Comparison of ENCODE assay signal across 19 cellular contexts in the genomic region with DNA sequence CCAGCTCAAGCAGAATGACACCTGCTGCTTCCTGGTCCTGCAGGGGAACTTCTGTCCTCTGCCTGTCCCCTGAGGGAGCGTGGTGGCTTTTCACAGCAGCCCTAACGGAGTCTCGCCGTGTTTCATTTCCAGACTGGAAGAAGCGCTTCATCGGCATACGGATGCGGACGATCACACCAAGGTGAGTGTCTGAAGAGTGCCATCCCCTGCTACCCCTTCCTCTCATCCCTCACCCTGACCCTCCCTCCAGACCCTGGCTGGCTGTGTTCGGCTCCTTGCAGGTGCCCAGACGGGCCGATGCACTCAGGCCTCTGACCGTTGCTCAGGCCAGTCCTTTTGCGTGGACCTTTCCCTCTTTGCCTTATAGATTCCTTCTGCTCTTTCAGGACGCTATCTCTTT. TPM values are rescaled to one million over a fixed set of nuclear protein-coding genes. Genes with fewer than 3 reads are reported as not detected.
"Had no signal": no experiment of that assay in that cellular context is flagged by ENCODE, and none has a peak within 500 bp of the region (broad histone marks: within the 10 kb centered on the region; RNA-seq: fewer than 3 reads in every experiment).

No MANE protein-coding gene starts in this region.

- H3K36me3 ChIP-seq: cardiac muscle cell, left lung, thyroid gland had no signal

- H3K27ac Mint-ChIP-seq: activated B cell treated with CpG ODN at 0.5 μM for 24 hours; activated CD4-positive, alpha-beta T cell treated with anti-CD3 and anti-CD28 coated beads, Interleukin-2, amount 10 ng/mL, durations not matched to agents 24 days and 14 days; activated CD8-positive, alpha-beta T cell treated with anti-CD3 and anti-CD28 coated beads, Interleukin-2, amount 10 ng/mL, durations not matched to agents 7 days and 5 days; activated naive CD4-positive, alpha-beta T cell treated with anti-CD3 and anti-CD28 coated beads for 36 hours; memory B cell; nephron; stimulated activated memory B cell treated with anti-CD40 and anti-IgM and Interleukin-4, amounts not matched to agents 10 μg/mL and 1 μg/mL and 100 μg/mL, for 72 hours; T-helper 17 cell had no signal

- H3K4me1 Mint-ChIP-seq: activated B cell treated with CpG ODN at 0.5 μM for 24 hours; activated CD4-positive, alpha-beta T cell treated with anti-CD3 and anti-CD28 coated beads, Interleukin-2, amount 10 ng/mL, durations not matched to agents 24 days and 14 days; memory B cell; stimulated activated memory B cell treated with anti-CD40 and anti-IgM and Interleukin-4, amounts not matched to agents 10 μg/mL and 1 μg/mL and 100 μg/mL, for 72 hours; T-helper 17 cell had no signal

- H3K79me2 ChIP-seq: hepatocyte had no signal

- DNase-seq: activated B cell treated with CpG ODN at 0.5 μM for 24 hours; activated CD4-positive, alpha-beta T cell treated with anti-CD3 and anti-CD28 coated beads, Interleukin-2, amount 10 ng/mL, durations not matched to agents 24 days and 14 days; activated CD8-positive, alpha-beta T cell treated with anti-CD3 and anti-CD28 coated beads, Interleukin-2, amount 10 ng/mL, durations not matched to agents 7 days and 5 days; activated naive CD4-positive, alpha-beta T cell treated with anti-CD3 and anti-CD28 coated beads for 36 hours; islet precursor cell; occipital lobe; stimulated activated CD4-positive, alpha-beta T cell treated with anti-CD3 and anti-CD28 coated beads, Interleukin-12 subunit alpha, Interleukin-12 subunit beta, amount 100 ng/mL, for 4 hours; T-helper 17 cell had no signal

- ATAC-seq: activated CD8-positive, alpha-beta T cell treated with anti-CD3 and anti-CD28 coated beads, Interleukin-2, amount 10 ng/mL, durations not matched to agents 7 days and 5 days; gastroesophageal sphincter; left lung; stimulated activated memory B cell treated with anti-CD40 and anti-IgM and Interleukin-4, amounts not matched to agents 10 μg/mL and 1 μg/mL and 100 μg/mL, for 72 hours; T-helper 17 cell had no signal

- H2AFZ ChIP-seq: hepatocyte had no signal

- H3K4me2 ChIP-seq: hepatocyte had no signal

- FAIRE-seq: colon, endometrium, urothelium cell line had no signal

- H3K4me3 ChIP-seq: cardiac muscle cell, gastroesophageal sphincter, hepatocyte, left lung, thyroid gland had no signal

- H3K9me3 Mint-ChIP-seq: activated CD4-positive, alpha-beta T cell treated with anti-CD3 and anti-CD28 coated beads, Interleukin-2, amount 10 ng/mL, durations not matched to agents 24 days and 14 days had no signal

- H3K9me3 ChIP-seq: gastroesophageal sphincter, left lung, thyroid gland had no signal

- H3K27ac ChIP-seq: cardiac muscle cell, gastroesophageal sphincter, hepatocyte, left lung, thyroid gland had no signal

- H3K4me1 ChIP-seq: left lung, thyroid gland had no signal

- H3K27me3 ChIP-seq: cardiac muscle cell, gastroesophageal sphincter, hepatocyte, thyroid gland had no signal

- H3K4me3 Mint-ChIP-seq: activated B cell treated with CpG ODN at 0.5 μM for 24 hours; activated CD4-positive, alpha-beta T cell treated with anti-CD3 and anti-CD28 coated beads, Interleukin-2, amount 10 ng/mL, durations not matched to agents 24 days and 14 days; activated CD8-positive, alpha-beta T cell treated with anti-CD3 and anti-CD28 coated beads, Interleukin-2, amount 10 ng/mL, durations not matched to agents 7 days and 5 days; activated naive CD4-positive, alpha-beta T cell treated with anti-CD3 and anti-CD28 coated beads for 36 hours; memory B cell; nephron; stimulated activated memory B cell treated with anti-CD40 and anti-IgM and Interleukin-4, amounts not matched to agents 10 μg/mL and 1 μg/mL and 100 μg/mL, for 72 hours; T-helper 17 cell had no signal

RNA-seq across cellular contexts. Expression of gene HTRA3, which starts 32.8 kb away (rescaled TPM):
- total RNA-seq: activated B cell treated with CpG ODN at 0.5 μM for 24 hours; activated CD4-positive, alpha-beta T cell treated with anti-CD3 and anti-CD28 coated beads, Interleukin-2, amount 10 ng/mL, durations not matched to agents 24 days and 14 days; activated CD8-positive, alpha-beta T cell treated with anti-CD3 and anti-CD28 coated beads, Interleukin-2, amount 10 ng/mL, durations not matched to agents 7 days and 5 days; activated naive CD4-positive, alpha-beta T cell treated with anti-CD3 and anti-CD28 coated beads for 36 hours; T-helper 17 cell had no signal
